ENCODE assay signal across 9 cellular contexts in the genomic region with DNA sequence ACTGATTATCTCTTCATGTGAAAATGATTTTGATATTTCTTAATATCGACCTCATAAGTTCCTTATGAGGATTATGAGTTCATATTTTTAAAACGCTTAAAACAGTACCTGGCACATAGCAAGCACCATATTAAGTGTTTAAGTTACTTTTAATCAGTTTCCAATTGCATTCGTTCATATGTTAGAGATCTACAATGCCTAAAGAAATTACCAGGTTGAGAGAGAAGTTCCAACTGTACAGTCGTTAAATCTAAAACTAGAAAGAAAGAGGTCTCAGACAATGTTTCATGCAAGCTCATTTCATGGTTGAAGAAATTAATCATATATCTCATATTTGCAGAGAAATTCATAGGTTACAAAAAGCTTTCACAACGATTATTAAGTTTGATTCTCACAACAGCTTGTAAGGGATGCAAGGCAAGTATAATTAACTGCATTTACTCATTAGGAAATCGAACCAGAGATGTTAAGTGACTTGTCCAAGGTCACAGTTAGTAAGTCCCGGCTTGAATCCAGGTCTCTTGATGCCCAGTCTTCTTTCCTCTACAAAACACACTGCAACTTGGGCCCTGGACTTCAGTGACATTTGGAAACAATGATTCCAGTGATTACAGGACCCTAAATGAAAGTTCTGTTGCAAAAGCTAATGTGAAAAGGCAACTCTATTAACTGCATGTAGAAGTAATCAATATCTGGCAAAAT. TPM values are rescaled to one million over a fixed set of nuclear protein-coding genes. Genes with fewer than 3 reads are reported as not detected.
DNase-seq lines count a peak whose midpoint lies in the region; ATAC-seq and TF ChIP-seq lines count a peak whose summit lies in the region.
"Had no signal": no experiment of that assay in that cellular context is flagged by ENCODE, and none has a peak within 500 bp of the region (broad histone marks: within the 10 kb centered on the region; RNA-seq: fewer than 3 reads in every experiment).

No MANE protein-coding gene starts in this region.

- POLR2A ChIA-PET in Caco-2 (lab: Charles Lee) = no interaction called here

- H3K79me2 ChIP-seq in OCI-LY1 (ENCODE audit: insufficient read depth, low read length) = peaks cover 36% of the 10 kb centered on the region; the same call in 1 of the 2 replicates

- H3K4me2 ChIP-seq in OCI-LY1 (ENCODE audit: low read length) = peak overlapping the region; percentile 98

- BruUV-seq in Caco-2 (replicated peaks; lab: Mats Ljungman, UMichigan) = TSS peak; percentile 33

- H3K4me3 ChIP-seq in Caco-2 (ENCODE audit: low read depth, low read length) (no peak overlapping the region), OCI-LY1 (ENCODE audit: low read depth, low read length, poor library complexity, severe bottlenecking) (peak overlapping the region; percentile 92), endocrine pancreas (ENCODE audit: control insufficient read depth, insufficient read depth, low read length) (peak overlapping the region; percentile 75)

- H3K27ac Mint-ChIP-seq in Caco-2 (ENCODE audit: unreplicated experiment) (no peak overlapping the region), osteocyte (ENCODE audit: unreplicated experiment) (peak overlapping the region; percentile 86)

- no peaks in the 10 kb centered on the region for H3K9me3 Mint-ChIP-seq in Caco-2 (ENCODE audit: unreplicated experiment)
- H3K9me3 Mint-ChIP-seq in osteocyte (ENCODE audit: unreplicated experiment) = no peaks in the 10 kb centered on the region

- H3K9ac ChIP-seq in OCI-LY1 (ENCODE audit: low read length) (peak overlapping the region; percentile 83), endocrine pancreas (ENCODE audit: control insufficient read depth, insufficient read depth, low read length) (no peak overlapping the region)

- H3K9me3 ChIP-seq in Caco-2 (no peaks in the 10 kb centered on the region), OCI-LY1 (ENCODE audit: low read length) (no peaks in the 10 kb centered on the region), endocrine pancreas (ENCODE audit: control insufficient read depth, low read length) (no peaks in the 10 kb centered on the region)

- ATAC-seq in HG03432 (IDR thresholded peaks at IDR 0.05; ENCODE audit: unreplicated experiment) = no peak
- ATAC-seq in HG02610 (IDR thresholded peaks at IDR 0.05; ENCODE audit: unreplicated experiment) = no peak
- ATAC-seq in GM18868 (IDR thresholded peaks at IDR 0.05; ENCODE audit: unreplicated experiment) = no peak

- DNase-seq in Caco-2 (no peak), osteocyte (ENCODE audit: extremely low spot score, unreplicated experiment) (no peak), NCI-H510A (lab: John Stamatoyannopoulos, UW) (no peak)
- DNase-seq: SHP77 treated with DMSO at 0.1 percent for 48 hours had no signal

- no peaks in the 10 kb centered on the region for H3F3A ChIP-seq in OCI-LY1 (ENCODE audit: insufficient read depth, low read length)

- H3K36me3 Mint-ChIP-seq in Caco-2 (ENCODE audit: insufficient read depth, unreplicated experiment) (no peaks in the 10 kb centered on the region), osteocyte (ENCODE audit: unreplicated experiment) (no peaks in the 10 kb centered on the region)

- CTCF ChIA-PET in Caco-2 (lab: Charles Lee) = interaction anchor here (0.8 kb wide), 1 partner anchor 556 kb away, joined by 3 read pairs; no protein-coding TSS in a partner anchor

- peaks cover 6% of the 10 kb centered on the region; the same call in 1 of the 2 replicates for H3K4me1 ChIP-seq in Caco-2
- peaks cover 22% of the 10 kb centered on the region for H3K4me1 ChIP-seq in OCI-LY1 (ENCODE audit: insufficient read depth, low read length, severe bottlenecking)
- no peaks in the 10 kb centered on the region for H3K4me1 ChIP-seq in endocrine pancreas (ENCODE audit: control insufficient read depth, insufficient read depth, low read length)

- H2AFZ ChIP-seq in OCI-LY1 (ENCODE audit: low read length) = no peak overlapping the region

- peaks cover 19% of the 10 kb centered on the region for H3K27me3 Mint-ChIP-seq in Caco-2 (ENCODE audit: insufficient read depth, unreplicated experiment)
- H3K27me3 Mint-ChIP-seq in osteocyte (ENCODE audit: unreplicated experiment) = no peaks in the 10 kb centered on the region

- H4K20me1 ChIP-seq in OCI-LY1 (ENCODE audit: insufficient read depth, low read length) = peaks cover 5% of the 10 kb centered on the region; the same call in 1 of the 2 replicates

- intact Hi-C loops in Caco-2 (cut with micrococcal nuclease; ENCODE audit: unreplicated experiment) = loop anchor here (5.0 to 10.0 kb wide), 2 partner anchors 90 to 273 kb away; no protein-coding TSS in a partner anchor

- H3K4me3 Mint-ChIP-seq in Caco-2 (ENCODE audit: unreplicated experiment) (peak overlapping the region; percentile 71), osteocyte (ENCODE audit: unreplicated experiment) (peak overlapping the region; percentile 92)

- no peak overlapping the region for H3K27ac ChIP-seq in OCI-LY1 (ENCODE audit: low read depth, low read length, poor library complexity, severe bottlenecking)

- TF ChIP-seq CTCF in Caco-2 (IDR thresholded peaks at IDR 0.05; ENCODE audit: insufficient read depth in 1 of 2, low read depth in 1 of 2, low read length in 1 of 2, severe bottlenecking in 1 of 2, unreplicated experiment in 1 of 2) = no peak
- TF ChIP-seq CTCF in OCI-LY1 (IDR thresholded peaks at IDR 0.05; ENCODE audit: low read length) = no peak
- TF ChIP-seq CTCF in osteocyte (IDR thresholded peaks at IDR 0.05) = no peak

- H3K9me2 ChIP-seq in OCI-LY1 (ENCODE audit: low read depth, low read length) = no peaks in the 10 kb centered on the region

- H3K4me1 Mint-ChIP-seq in Caco-2 (ENCODE audit: low read depth, unreplicated experiment) (peaks cover 7% of the 10 kb centered on the region), osteocyte (ENCODE audit: unreplicated experiment) (peaks cover 39% of the 10 kb centered on the region)

- H3K27me3 ChIP-seq in Caco-2 (replicated peaks; ENCODE audit: control insufficient read depth, insufficient read depth, low read length) = no peaks in the 10 kb centered on the region
- H3K27me3 ChIP-seq in OCI-LY1 (ENCODE audit: insufficient read depth, low read length) = no peaks in the 10 kb centered on the region
- no peaks in the 10 kb centered on the region for H3K27me3 ChIP-seq in endocrine pancreas (ENCODE audit: control insufficient read depth, insufficient read depth, low read length)

- no peaks in the 10 kb centered on the region for H3K36me3 ChIP-seq in Caco-2 (ENCODE audit: control insufficient read depth, insufficient read depth, low read length)
- no peaks in the 10 kb centered on the region for H3K36me3 ChIP-seq in OCI-LY1 (ENCODE audit: insufficient read depth, low read length)
- H3K36me3 ChIP-seq in endocrine pancreas (ENCODE audit: control insufficient read depth, insufficient read depth, low read length) = no peaks in the 10 kb centered on the region

RNA-seq across cellular contexts. Expression of a gene that starts 1.3 kb away (rescaled TPM):
- total RNA-seq in Caco-2 (2022) (8.2 and 9.9 TPM in 2 replicates), osteocyte (41.1 and 45.4 TPM in 2 replicates)

RNA-seq across cellular contexts. Expression of a gene that starts 41.5 kb away (rescaled TPM):
- total RNA-seq in Caco-2 (2022) = 164 and 184 TPM in 2 replicates
- 165 and 169 TPM in 2 replicates for total RNA-seq in osteocyte
